In the genomic region with DNA sequence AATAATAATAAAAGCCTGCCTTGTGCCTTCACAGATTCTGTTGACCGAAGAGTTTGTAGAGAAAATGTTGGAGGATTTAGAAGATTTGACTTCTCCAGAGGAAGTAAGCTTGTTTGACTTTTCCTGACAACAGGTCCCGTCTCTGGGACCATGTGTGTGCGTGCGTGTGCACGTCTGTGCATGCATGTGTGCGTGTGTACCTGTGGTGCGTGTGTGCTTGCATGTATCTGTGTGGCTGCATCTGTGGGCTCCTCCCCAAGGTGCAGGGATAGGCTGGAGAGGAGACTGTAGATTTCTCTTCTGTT, we compare ENCODE assay signal across 11 cellular contexts. TPM values are rescaled to one million over a fixed set of nuclear protein-coding genes. Genes with fewer than 3 reads are reported as not detected.
DNase-seq lines count a peak whose midpoint lies in the region; ATAC-seq and TF ChIP-seq lines count a peak whose summit lies in the region.
"Had no signal": no experiment of that assay in that cellular context is flagged by ENCODE, and none has a peak within 500 bp of the region (broad histone marks: within the 10 kb centered on the region; RNA-seq: fewer than 3 reads in every experiment).

No MANE protein-coding gene starts in this region.

- intact Hi-C loops in uterus (cut with DNase I; ENCODE audit: low total_unique reads): no loop called here
- intact Hi-C loops in natural killer cell (cut with micrococcal nuclease): no loop called here

- peak overlapping the region; percentile 34 for H3K27ac Mint-ChIP-seq in activated naive CD8-positive, alpha-beta T cell
- H3K27ac Mint-ChIP-seq in activated naive CD8-positive, alpha-beta T cell treated with anti-CD3 and anti-CD28 coated beads for 36 hours: no peak overlapping the region
- H3K27ac Mint-ChIP-seq in neural progenitor cell (peak overlapping the region; percentile 100), natural killer cell (no peak overlapping the region)

- H3K4me3 Mint-ChIP-seq in activated naive CD8-positive, alpha-beta T cell: no peak overlapping the region
- no peak overlapping the region for H3K4me3 Mint-ChIP-seq in activated naive CD8-positive, alpha-beta T cell treated with anti-CD3 and anti-CD28 coated beads for 36 hours
- H3K4me3 Mint-ChIP-seq in neural progenitor cell (peak overlapping the region; percentile 28), natural killer cell (no peak overlapping the region)
- H3K4me3 Mint-ChIP-seq: stimulated activated naive CD8-positive, alpha-beta T cell treated with anti-CD3 and anti-CD28 coated beads, Interleukin-15, amount 100 ng/mL, for 72 hours had no signal

- DNase-seq in activated naive CD8-positive, alpha-beta T cell treated with anti-CD3 and anti-CD28 coated beads for 36 hours: no peak
- DNase-seq in epithelial cell of prostate (ENCODE audit: low read depth, low spot score) (no peak), neural progenitor cell (ENCODE audit: low spot score) (no peak), uterus (no peak), natural killer cell (no peak), erythroblast (lab: John Stamatoyannopoulos, UW) (no peak)
- DNase-seq in activated effector memory CD4-positive, alpha-beta T cell treated with Interleukin-2 at 50 U/mL for 16 hours: no peak
- DNase-seq: NCI-H2107; stimulated activated naive CD8-positive, alpha-beta T cell treated with anti-CD3 and anti-CD28 coated beads, Interleukin-15, amount 100 ng/mL, for 72 hours had no signal

- no peaks in the 10 kb centered on the region for H3K27me3 Mint-ChIP-seq in activated naive CD8-positive, alpha-beta T cell
- no peaks in the 10 kb centered on the region for H3K27me3 Mint-ChIP-seq in activated naive CD8-positive, alpha-beta T cell treated with anti-CD3 and anti-CD28 coated beads for 36 hours
- peaks cover 11% of the 10 kb centered on the region for H3K27me3 Mint-ChIP-seq in neural progenitor cell (ENCODE audit: insufficient read depth, low read depth)
- H3K27me3 Mint-ChIP-seq in natural killer cell (ENCODE audit: low read depth in 2 of 2): no peaks in the 10 kb centered on the region
- H3K27me3 Mint-ChIP-seq: stimulated activated naive CD8-positive, alpha-beta T cell treated with anti-CD3 and anti-CD28 coated beads, Interleukin-15, amount 100 ng/mL, for 72 hours had no signal

- TF ChIP-seq CTCF in neural progenitor cell (IDR thresholded peaks at IDR 0.05) (no peak), uterus (IDR thresholded peaks at IDR 0.05) (no peak), natural killer cell (IDR thresholded peaks at IDR 0.05) (no peak)

- H3K9me3 ChIP-seq in neural progenitor cell (ENCODE audit: low read depth): no peaks in the 10 kb centered on the region
- no peaks in the 10 kb centered on the region for H3K9me3 ChIP-seq in uterus

- H3K36me3 ChIP-seq in neural progenitor cell (no peaks in the 10 kb centered on the region), uterus (no peaks in the 10 kb centered on the region)

- H4K20me1 ChIP-seq in neural progenitor cell (ENCODE audit: low read depth): no peaks in the 10 kb centered on the region

- H3K4me1 ChIP-seq in neural progenitor cell (peaks cover 75% of the 10 kb centered on the region), uterus (peaks cover 13 to 16% of the 10 kb centered on the region in 2 donors)

- H3F3A ChIP-seq in neural progenitor cell (ENCODE audit: low read depth): peaks cover 68% of the 10 kb centered on the region

- no peak for ATAC-seq in natural killer cell
- ATAC-seq: stimulated activated naive CD8-positive, alpha-beta T cell treated with anti-CD3 and anti-CD28 coated beads, Interleukin-15, amount 100 ng/mL, for 72 hours had no signal

- peak overlapping the region; percentile 53 for H3K9ac ChIP-seq in neural progenitor cell

- no peaks in the 10 kb centered on the region for H3K9me3 Mint-ChIP-seq in activated naive CD8-positive, alpha-beta T cell (ENCODE audit: low read depth)
- no peaks in the 10 kb centered on the region for H3K9me3 Mint-ChIP-seq in activated naive CD8-positive, alpha-beta T cell treated with anti-CD3 and anti-CD28 coated beads for 36 hours
- no peaks in the 10 kb centered on the region for H3K9me3 Mint-ChIP-seq in neural progenitor cell
- H3K9me3 Mint-ChIP-seq in natural killer cell: no peaks in the 10 kb centered on the region
- H3K9me3 Mint-ChIP-seq: stimulated activated naive CD8-positive, alpha-beta T cell treated with anti-CD3 and anti-CD28 coated beads, Interleukin-15, amount 100 ng/mL, for 72 hours had no signal

- no peaks in the 10 kb centered on the region for H3K36me3 Mint-ChIP-seq in activated naive CD8-positive, alpha-beta T cell
- no peaks in the 10 kb centered on the region for H3K36me3 Mint-ChIP-seq in activated naive CD8-positive, alpha-beta T cell treated with anti-CD3 and anti-CD28 coated beads for 36 hours
- peaks cover 22% of the 10 kb centered on the region for H3K36me3 Mint-ChIP-seq in neural progenitor cell
- H3K36me3 Mint-ChIP-seq in natural killer cell: no peaks in the 10 kb centered on the region

- H3K27me3 ChIP-seq in neural progenitor cell (no peaks in the 10 kb centered on the region), uterus (no peaks in the 10 kb centered on the region)

- peak overlapping the region; percentile 49 for H3K4me2 ChIP-seq in neural progenitor cell

- H2AFZ ChIP-seq in neural progenitor cell (replicated peaks): no peak overlapping the region

- peak overlapping the region; percentile 78 for H3K27ac ChIP-seq in epithelial cell of prostate
- peak overlapping the region; percentile 99 for H3K27ac ChIP-seq in neural progenitor cell
- peak overlapping the region; percentile 91 to 93 for H3K27ac ChIP-seq in uterus
- H3K27ac ChIP-seq: SK-N-MC had no signal

- peaks cover 7% of the 10 kb centered on the region for H3K4me1 Mint-ChIP-seq in activated naive CD8-positive, alpha-beta T cell (ENCODE audit: low read depth)
- H3K4me1 Mint-ChIP-seq in activated naive CD8-positive, alpha-beta T cell treated with anti-CD3 and anti-CD28 coated beads for 36 hours: peaks cover 7% of the 10 kb centered on the region
- H3K4me1 Mint-ChIP-seq in neural progenitor cell (peaks cover 67% of the 10 kb centered on the region), natural killer cell (peaks cover 0 to 4% of the 10 kb centered on the region in 2 donors)

- no peak overlapping the region for H3K4me3 ChIP-seq in neural progenitor cell
- no peak overlapping the region for H3K4me3 ChIP-seq in uterus
- H3K4me3 ChIP-seq: SK-N-MC had no signal

- TF ChIP-seq POLR2A in uterus (IDR thresholded peaks at IDR 0.05): no peak
- no peak for TF ChIP-seq POLR2A in erythroblast (IDR thresholded peaks at IDR 0.05; ENCODE audit: low read length)

- no peaks in the 10 kb centered on the region for H3K79me2 ChIP-seq in neural progenitor cell (ENCODE audit: low read depth)

RNA-seq across cellular contexts. Expression of a gene that starts 17.2 kb away (rescaled TPM):
- total RNA-seq in activated naive CD8-positive, alpha-beta T cell treated with anti-CD3 and anti-CD28 coated beads for 36 hours: 10 to 100 TPM; 40.4 to 41.8 TPM
- total RNA-seq in neural progenitor cell (ENCODE audit: low replicate concordance) (31.4 and 33.8 TPM in 2 replicates), uterus (100 to 1,000 TPM in 2 of 4 donors, 10 to 100 TPM in 2; 71.2 to 119 (median 102) TPM), natural killer cell (10 to 100 TPM; 81.9 to 87.8 (median 86.2) TPM)

Comparison
In these comparisons a context has a peak if more than half of its experiments do, and no peak if none do; other contexts are left out.
1. H3K27ac Mint-ChIP-seq: peak in activated naive CD8-positive, alpha-beta T cell (single experiment) and neural progenitor cell (single experiment); none in activated naive CD8-positive, alpha-beta T cell treated with anti-CD3 and anti-CD28 coated beads for 36 hours (single experiment) and natural killer cell (0 of 2).
2. Peak in every context shown above with its lines, with median percentiles within 50 percentile points of each other: H3K27ac ChIP-seq.